8 cellular contexts compared by ENCODE assay signal in the genomic region with DNA sequence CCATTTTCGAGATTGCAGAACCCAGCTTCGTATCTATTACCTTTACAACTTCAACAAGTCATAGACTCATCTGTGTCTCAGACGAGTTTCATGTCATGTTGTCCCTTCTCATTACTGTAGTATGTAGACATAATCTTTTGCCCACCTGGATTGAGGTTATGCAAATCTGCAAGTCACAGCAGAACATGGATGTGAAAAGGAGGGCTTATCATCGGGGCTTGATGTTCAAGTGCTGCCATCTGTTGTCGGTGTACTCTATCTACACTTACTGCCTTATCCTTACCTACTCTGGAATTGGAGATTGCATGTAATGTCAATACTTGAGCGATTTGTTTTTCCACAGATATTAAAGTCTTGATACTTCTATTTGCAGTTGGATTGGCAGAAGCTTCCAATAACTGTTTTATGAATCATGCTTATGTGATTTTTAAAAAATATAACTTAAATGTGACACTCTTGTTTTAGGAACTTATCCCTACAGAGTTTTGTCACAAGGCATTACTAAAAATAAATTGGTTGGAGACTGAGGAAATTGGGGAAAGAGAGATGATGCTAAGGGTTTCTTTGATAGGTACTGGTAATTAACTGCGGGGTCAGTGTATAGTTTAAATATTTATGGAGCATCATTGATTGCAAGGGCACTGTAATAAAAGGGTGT. TPM values are rescaled to one million over a fixed set of nuclear protein-coding genes. Genes with fewer than 3 reads are reported as not detected.
DNase-seq lines count a peak whose midpoint lies in the region; ATAC-seq and TF ChIP-seq lines count a peak whose summit lies in the region.

No MANE protein-coding gene starts in this region.

- DNase-seq in Caki2 (ENCODE audit: low read depth) (peak; percentile 53), NCI-H187 treated with DMSO at 0.1 percent for 48 hours (lab: John Stamatoyannopoulos, UW) (peak; percentile 59), coronary artery (ENCODE audit: low spot score) (no peak), memory B cell (ENCODE audit: low spot score in 2 of 2) (peak; percentile 30 to 52), ureter (ENCODE audit: low spot score) (peak; percentile 52)
- DNase-seq in T-helper 2 cell treated with Interferon-gamma antibody and Interleukin-4, amounts not matched to agents 5 μg/mL and 100 μg/mL, for 36 hours (ENCODE audit: low spot score): peak; percentile 17

- H3K9me3 Mint-ChIP-seq in T-helper 2 cell treated with Interferon-gamma antibody and Interleukin-4, amounts not matched to agents 5 μg/mL and 100 μg/mL, for 36 hours: no peaks in the 10 kb centered on the region
- H3K9me3 Mint-ChIP-seq in memory B cell: no peaks in the 10 kb centered on the region

- H3K27me3 Mint-ChIP-seq in T-helper 2 cell treated with Interferon-gamma antibody and Interleukin-4, amounts not matched to agents 5 μg/mL and 100 μg/mL, for 36 hours (ENCODE audit: low read depth): no peaks in the 10 kb centered on the region
- H3K27me3 Mint-ChIP-seq in memory B cell: peaks cover 4% of the 10 kb centered on the region

- peaks cover 11% of the 10 kb centered on the region for H3K4me1 Mint-ChIP-seq in T-helper 2 cell treated with Interferon-gamma antibody and Interleukin-4, amounts not matched to agents 5 μg/mL and 100 μg/mL, for 36 hours (ENCODE audit: low read depth)
- peaks cover 19% of the 10 kb centered on the region for H3K4me1 Mint-ChIP-seq in memory B cell

- H3K4me3 Mint-ChIP-seq in T-helper 2 cell treated with Interferon-gamma antibody and Interleukin-4, amounts not matched to agents 5 μg/mL and 100 μg/mL, for 36 hours: no peak overlapping the region
- peak overlapping the region; percentile 66 for H3K4me3 Mint-ChIP-seq in memory B cell

- peak; percentile 21 for TF ChIP-seq CTCF in coronary artery (IDR thresholded peaks at IDR 0.05)

- ATAC-seq in GM19023 (IDR thresholded peaks at IDR 0.05; ENCODE audit: unreplicated experiment) (peak; percentile 30), HG03064 (IDR thresholded peaks at IDR 0.05; ENCODE audit: low read depth, unreplicated experiment) (peak; percentile 40), memory B cell (ENCODE audit: low read depth) (peak; percentile 43)

- in situ Hi-C loops in Caki2 (cut with HindIII; ENCODE audit: low pct_unique_long_range_greater_than_20kb, low sequenced_read_pairs): no loop called here

- H3K4me3 ChIP-seq in coronary artery: no peak overlapping the region

- no peak overlapping the region for H3K27ac Mint-ChIP-seq in T-helper 2 cell treated with Interferon-gamma antibody and Interleukin-4, amounts not matched to agents 5 μg/mL and 100 μg/mL, for 36 hours
- H3K27ac Mint-ChIP-seq in memory B cell: peak overlapping the region; percentile 1

- peaks cover 4% of the 10 kb centered on the region for H3K36me3 Mint-ChIP-seq in T-helper 2 cell treated with Interferon-gamma antibody and Interleukin-4, amounts not matched to agents 5 μg/mL and 100 μg/mL, for 36 hours (ENCODE audit: low read depth)
- H3K36me3 Mint-ChIP-seq in memory B cell: no peaks in the 10 kb centered on the region

- no peak overlapping the region for H3K27ac ChIP-seq in coronary artery

RNA-seq across cellular contexts. Expression of a gene that starts 3.0 kb away (rescaled TPM):
- total RNA-seq in Caki2 (2014; rRNA removed; shearing (Covaris generic); ENCODE audit: low replicate concordance): 8.0 and 8.2 TPM in 2 replicates
- total RNA-seq in ureter: 28.6 TPM
